ENCODE assay signal across 1 cellular context in genomic region chrX:150898343-150899190, GRCh38.
A peak's percentile ranks its signal among the peaks of the same experiment; 100 is the strongest.
TF ChIP-seq lines count a peak whose summit lies in the region.

Gene CD99L2 (minus strand): TSS chrX:150898668. CDS start chrX:150898588, 80 bp downstream.

TF ChIP-seq in A549, 52 proteins besides CTCF, POLR2A, EP300 and RAD21 (continued from another document):
- TF ChIP-seq, protein P1, sequence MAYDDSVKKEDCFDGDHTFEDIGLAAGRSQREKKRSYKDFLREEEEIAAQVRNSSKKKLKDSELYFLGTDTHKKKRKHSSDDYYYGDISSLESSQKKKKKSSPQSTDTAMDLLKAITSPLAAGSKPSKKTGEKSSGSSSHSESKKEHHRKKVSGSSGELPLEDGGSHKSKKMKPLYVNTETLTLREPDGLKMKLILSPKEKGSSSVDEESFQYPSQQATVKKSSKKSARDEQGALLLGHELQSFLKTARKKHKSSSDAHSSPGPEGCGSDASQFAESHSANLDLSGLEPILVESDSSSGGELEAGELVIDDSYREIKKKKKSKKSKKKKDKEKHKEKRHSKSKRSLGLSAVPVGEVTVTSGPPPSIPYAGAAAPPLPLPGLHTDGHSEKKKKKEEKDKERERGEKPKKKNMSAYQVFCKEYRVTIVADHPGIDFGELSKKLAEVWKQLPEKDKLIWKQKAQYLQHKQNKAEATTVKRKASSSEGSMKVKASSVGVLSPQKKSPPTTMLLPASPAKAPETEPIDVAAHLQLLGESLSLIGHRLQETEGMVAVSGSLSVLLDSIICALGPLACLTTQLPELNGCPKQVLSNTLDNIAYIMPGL (CRISPR knock-in tag; IDR thresholded peaks at IDR 0.05; ENCODE audit: borderline replicate concordance): no peak
- TF ChIP-seq HDAC2 (IDR thresholded peaks at IDR 0.05): no peak
- no peak for TF ChIP-seq RCOR1 (IDR thresholded peaks at IDR 0.05; ENCODE audit: low read depth, low read length)
- TF ChIP-seq NPAS2 (CRISPR knock-in tag; IDR thresholded peaks at IDR 0.05; ENCODE audit: borderline replicate concordance): no peak
- no peak for TF ChIP-seq MAZ (IDR thresholded peaks at IDR 0.05; ENCODE audit: borderline replicate concordance, low read depth, low read length)
- TF ChIP-seq FOSL2 (IDR thresholded peaks at IDR 0.05): no peak
- TF ChIP-seq FOSL2 (CRISPR knock-in tag; IDR thresholded peaks at IDR 0.05): peak; percentile 34
- no peak for TF ChIP-seq EHF (CRISPR knock-in tag; IDR thresholded peaks at IDR 0.05)
- no peak for TF ChIP-seq CHD4 (IDR thresholded peaks at IDR 0.05; ENCODE audit: borderline replicate concordance)
- TF ChIP-seq HOXA7 (CRISPR knock-in tag; IDR thresholded peaks at IDR 0.05): no peak
- TF ChIP-seq RARB (CRISPR knock-in tag; IDR thresholded peaks at IDR 0.05): no peak
- TF ChIP-seq, protein P2, sequence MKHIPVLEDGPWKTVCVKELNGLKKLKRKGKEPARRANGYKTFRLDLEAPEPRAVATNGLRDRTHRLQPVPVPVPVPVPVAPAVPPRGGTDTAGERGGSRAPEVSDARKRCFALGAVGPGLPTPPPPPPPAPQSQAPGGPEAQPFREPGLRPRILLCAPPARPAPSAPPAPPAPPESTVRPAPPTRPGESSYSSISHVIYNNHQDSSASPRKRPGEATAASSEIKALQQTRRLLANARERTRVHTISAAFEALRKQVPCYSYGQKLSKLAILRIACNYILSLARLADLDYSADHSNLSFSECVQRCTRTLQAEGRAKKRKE (CRISPR knock-in tag; IDR thresholded peaks at IDR 0.05; ENCODE audit: low read depth): no peak
- TF ChIP-seq, protein P3, sequence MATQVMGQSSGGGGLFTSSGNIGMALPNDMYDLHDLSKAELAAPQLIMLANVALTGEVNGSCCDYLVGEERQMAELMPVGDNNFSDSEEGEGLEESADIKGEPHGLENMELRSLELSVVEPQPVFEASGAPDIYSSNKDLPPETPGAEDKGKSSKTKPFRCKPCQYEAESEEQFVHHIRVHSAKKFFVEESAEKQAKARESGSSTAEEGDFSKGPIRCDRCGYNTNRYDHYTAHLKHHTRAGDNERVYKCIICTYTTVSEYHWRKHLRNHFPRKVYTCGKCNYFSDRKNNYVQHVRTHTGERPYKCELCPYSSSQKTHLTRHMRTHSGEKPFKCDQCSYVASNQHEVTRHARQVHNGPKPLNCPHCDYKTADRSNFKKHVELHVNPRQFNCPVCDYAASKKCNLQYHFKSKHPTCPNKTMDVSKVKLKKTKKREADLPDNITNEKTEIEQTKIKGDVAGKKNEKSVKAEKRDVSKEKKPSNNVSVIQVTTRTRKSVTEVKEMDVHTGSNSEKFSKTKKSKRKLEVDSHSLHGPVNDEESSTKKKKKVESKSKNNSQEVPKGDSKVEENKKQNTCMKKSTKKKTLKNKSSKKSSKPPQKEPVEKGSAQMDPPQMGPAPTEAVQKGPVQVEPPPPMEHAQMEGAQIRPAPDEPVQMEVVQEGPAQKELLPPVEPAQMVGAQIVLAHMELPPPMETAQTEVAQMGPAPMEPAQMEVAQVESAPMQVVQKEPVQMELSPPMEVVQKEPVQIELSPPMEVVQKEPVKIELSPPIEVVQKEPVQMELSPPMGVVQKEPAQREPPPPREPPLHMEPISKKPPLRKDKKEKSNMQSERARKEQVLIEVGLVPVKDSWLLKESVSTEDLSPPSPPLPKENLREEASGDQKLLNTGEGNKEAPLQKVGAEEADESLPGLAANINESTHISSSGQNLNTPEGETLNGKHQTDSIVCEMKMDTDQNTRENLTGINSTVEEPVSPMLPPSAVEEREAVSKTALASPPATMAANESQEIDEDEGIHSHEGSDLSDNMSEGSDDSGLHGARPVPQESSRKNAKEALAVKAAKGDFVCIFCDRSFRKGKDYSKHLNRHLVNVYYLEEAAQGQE (IDR thresholded peaks at IDR 0.05): peak; percentile 64
- TF ChIP-seq ZFP36 (IDR thresholded peaks at IDR 0.05; ENCODE audit: borderline replicate concordance, partially characterized antibody): no peak
- TF ChIP-seq MAFK (IDR thresholded peaks at IDR 0.05; ENCODE audit: partially characterized antibody): no peak
- TF ChIP-seq RFX5 (IDR thresholded peaks at IDR 0.05): no peak
- no peak for TF ChIP-seq CEBPB (IDR thresholded peaks at IDR 0.05)
- TF ChIP-seq RNF2 (IDR thresholded peaks at IDR 0.05; ENCODE audit: borderline replicate concordance, low read depth): no peak
- TF ChIP-seq JUNB (IDR thresholded peaks at IDR 0.05): no peak
- no peak for TF ChIP-seq HOXB5 (CRISPR knock-in tag; IDR thresholded peaks at IDR 0.05)
- TF ChIP-seq USF2 (IDR thresholded peaks at IDR 0.05): no peak
- TF ChIP-seq SMC3 (IDR thresholded peaks at IDR 0.05): no peak; the same call in 2 of the 3 replicates
- TF ChIP-seq PBX3 (IDR thresholded peaks at IDR 0.05): no peak
- TF ChIP-seq TP53 (CRISPR knock-in tag; IDR thresholded peaks at IDR 0.05): no peak
- no peak for TF ChIP-seq BHLHE40 (IDR thresholded peaks at IDR 0.05; ENCODE audit: low read depth, low read length)
- no peak for TF ChIP-seq HES2 (IDR thresholded peaks at IDR 0.05)
- TF ChIP-seq FOXS1 (CRISPR knock-in tag; IDR thresholded peaks at IDR 0.05): no peak
- TF ChIP-seq NR3C1 (IDR thresholded peaks at IDR 0.05): no peak
- no peak for TF ChIP-seq FOSB (CRISPR knock-in tag; IDR thresholded peaks at IDR 0.05)
- TF ChIP-seq KDM1A (IDR thresholded peaks at IDR 0.05; ENCODE audit: low read depth): no peak
